Comparison of ENCODE assay signal across 10 cellular contexts in the genomic region with DNA sequence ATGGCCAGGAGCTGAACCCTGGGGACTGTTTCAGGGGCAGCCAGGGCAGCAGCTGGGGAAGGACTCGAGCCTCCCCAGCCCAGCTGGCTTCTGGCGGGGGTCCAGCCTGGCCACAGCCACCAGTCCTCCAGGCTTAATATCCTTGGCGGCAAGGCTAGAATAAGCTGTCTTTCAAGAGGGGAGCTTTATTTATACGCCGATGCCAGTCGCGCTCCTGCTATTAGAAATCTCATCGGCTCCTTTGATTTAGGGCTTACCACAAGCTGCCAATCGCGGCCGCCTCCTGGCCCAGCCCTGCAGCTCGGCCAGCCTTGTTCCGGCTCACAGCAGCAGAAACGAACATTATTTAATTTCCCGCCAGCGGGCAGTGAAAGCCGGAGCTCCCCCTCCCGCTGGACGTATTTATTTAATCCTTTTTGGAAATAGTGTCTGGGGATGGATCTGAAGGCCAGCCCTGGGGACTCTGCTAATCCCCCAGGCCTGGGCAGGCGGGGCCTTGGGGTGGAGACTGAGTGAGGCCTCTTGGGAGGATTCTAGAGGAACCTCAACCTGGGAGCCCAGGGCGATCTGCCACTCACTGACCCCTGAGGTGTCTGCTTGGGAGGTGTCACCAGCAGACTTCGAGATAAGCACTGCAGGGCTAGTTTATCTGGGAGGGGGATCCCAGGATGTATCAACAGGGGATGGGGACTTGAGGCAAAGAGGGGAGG.
DNase-seq lines count a peak whose midpoint lies in the region; ATAC-seq lines count a peak whose summit lies in the region.
"Had no signal": no experiment of that assay in that cellular context is flagged by ENCODE, and none has a peak within 500 bp of the region (broad histone marks: within the 10 kb centered on the region; RNA-seq: fewer than 3 reads in every experiment).

No MANE protein-coding gene starts in this region.

- peaks cover 3% of the 10 kb centered on the region for H3K4me1 ChIP-seq in ACC112 (ENCODE audit: control insufficient read depth, insufficient read depth, low read length, unreplicated experiment)

- DNase-seq in HT-29 (ENCODE audit: low spot score) (peak; percentile 1), astrocyte of the hippocampus (ENCODE audit: low read depth, low spot score) (peak; percentile 89), mucosa of gallbladder (ENCODE audit: low spot score) (peak; percentile 23), posterior vena cava (ENCODE audit: low spot score) (no peak), COLO829 (ENCODE audit: low spot score) (no peak)
- DNase-seq: Caco-2, NCI-H187 treated with DMSO at 0.1 percent for 48 hours had no signal

- intact Hi-C loops in posterior vena cava (cut with DNase I), result no loop called here

- no peaks in the 10 kb centered on the region for H3K79me2 ChIP-seq in ACC112 (ENCODE audit: control insufficient read depth, insufficient read depth, low read length, unreplicated experiment)

- peak overlapping the region; percentile 40 for H2AFZ ChIP-seq in ACC112 (ENCODE audit: low read length, unreplicated experiment)

- no peaks in the 10 kb centered on the region for H3K27me3 ChIP-seq in ACC112 (ENCODE audit: insufficient read depth, low read length)

- H3K4me3 ChIP-seq in ACC112 (ENCODE audit: low read depth, low read length), result no peak overlapping the region

- no peaks in the 10 kb centered on the region for H3K36me3 ChIP-seq in ACC112 (ENCODE audit: insufficient read depth, low read length)

- H3K27ac ChIP-seq in ACC112 (ENCODE audit: low read depth, low read length), result no peak overlapping the region

- ATAC-seq in HG02981 (IDR thresholded peaks at IDR 0.05; ENCODE audit: unreplicated experiment), result no peak
- ATAC-seq in HG02973 (IDR thresholded peaks at IDR 0.05; ENCODE audit: unreplicated experiment), result no peak

Comparison
In these comparisons a context has a peak if more than half of its experiments do, and no peak if none do; other contexts are left out.
1. DNase-seq: peak in HT-29 (single experiment), astrocyte of the hippocampus (single experiment) and mucosa of gallbladder (single experiment); none in posterior vena cava (single experiment) and COLO829 (single experiment).